Comparison of ENCODE assay signal across 22 cellular contexts in genomic region chr2:10522726-10523405, GRCh38.
DNase-seq lines count a peak whose midpoint lies in the region; ATAC-seq and TF ChIP-seq lines count a peak whose summit lies in the region.
"Had no signal": no experiment of that assay in that cellular context is flagged by ENCODE, and none has a peak within 500 bp of the region (broad histone marks: within the 10 kb centered on the region; RNA-seq: fewer than 3 reads in every experiment).

No MANE protein-coding gene starts in this region.

- no peak for ATAC-seq in activated CD8-positive, alpha-beta memory T cell treated with anti-CD3 and anti-CD28 coated beads, Interleukin-2, amount 10 ng/mL, durations not matched to agents 7 days and 5 days
- ATAC-seq: HCT116, Right ventricle myocardium inferior had no signal

- no peaks in the 10 kb centered on the region for H3K9me3 ChIP-seq in osteoblast (ENCODE audit: low read depth, low read length)
- H3K9me3 ChIP-seq: Peyer's patch had no signal

- no peak overlapping the region for H3K4me2 ChIP-seq in osteoblast (ENCODE audit: insufficient read depth, low read length)

- no peaks in the 10 kb centered on the region for H3K4me1 Mint-ChIP-seq in activated CD8-positive, alpha-beta memory T cell treated with anti-CD3 and anti-CD28 coated beads, Interleukin-2, amount 10 ng/mL, durations not matched to agents 7 days and 5 days

- no peaks in the 10 kb centered on the region for H4K20me1 ChIP-seq in osteoblast (ENCODE audit: insufficient read depth, low read length)

- H2AFZ ChIP-seq in osteoblast (ENCODE audit: low read length): no peak overlapping the region
- H2AFZ ChIP-seq: GM23248 had no signal

- no peaks in the 10 kb centered on the region for H3K36me3 Mint-ChIP-seq in activated CD8-positive, alpha-beta memory T cell treated with anti-CD3 and anti-CD28 coated beads, Interleukin-2, amount 10 ng/mL, durations not matched to agents 7 days and 5 days

- H3K27ac ChIP-seq in osteoblast (ENCODE audit: low read depth, low read length): no peak overlapping the region
- H3K27ac ChIP-seq: GM23248, Peyer's patch had no signal

- H3K4me1 ChIP-seq in osteoblast (ENCODE audit: insufficient read depth, low read length): no peaks in the 10 kb centered on the region
- H3K4me1 ChIP-seq: Peyer's patch had no signal

- no peak overlapping the region for H3K27ac Mint-ChIP-seq in activated CD8-positive, alpha-beta memory T cell treated with anti-CD3 and anti-CD28 coated beads, Interleukin-2, amount 10 ng/mL, durations not matched to agents 7 days and 5 days
- H3K27ac Mint-ChIP-seq: CD4-positive, alpha-beta T cell had no signal

- H3K36me3 ChIP-seq in osteoblast (ENCODE audit: insufficient read depth, low read length): no peaks in the 10 kb centered on the region
- H3K36me3 ChIP-seq: Peyer's patch had no signal

- H3K4me3 Mint-ChIP-seq in activated CD8-positive, alpha-beta memory T cell treated with anti-CD3 and anti-CD28 coated beads, Interleukin-2, amount 10 ng/mL, durations not matched to agents 7 days and 5 days: no peak overlapping the region
- H3K4me3 Mint-ChIP-seq: CD4-positive, alpha-beta T cell had no signal

- in situ Hi-C loops in GM13977 (cut with MboI; ENCODE audit: low pct_unique_long_range_greater_than_20kb, low sequenced_read_pairs, unreplicated experiment) (no loop called here), ACHN (cut with HindIII; ENCODE audit: low pct_ligation_motif_present, low pct_unique_long_range_greater_than_20kb, low sequenced_read_pairs) (no loop called here)

- DNase-seq in activated CD8-positive, alpha-beta memory T cell treated with anti-CD3 and anti-CD28 coated beads, Interleukin-2, amount 50 U/mL, for 48 hours: peak; percentile 49
- DNase-seq in activated CD8-positive, alpha-beta memory T cell treated with anti-CD3 and anti-CD28 coated beads, Interleukin-2, amount 10 ng/mL, durations not matched to agents 7 days and 5 days: no peak
- DNase-seq in GM13977 (ENCODE audit: low spot score): peak; percentile 17
- peak; percentile 49 for DNase-seq in islet precursor cell
- peak; percentile 66 for DNase-seq in osteoblast (ENCODE audit: insufficient read length, low spot score, missing footprints)
- DNase-seq in ACHN: no peak
- no peak for DNase-seq in foreskin fibroblast
- no peak for DNase-seq in effector CD4-positive, alpha-beta T cell
- DNase-seq: CD4-positive, alpha-beta T cell; DMS153; GF-D8; GM23248; NCI-H1105; NCI-H2081 treated with DMSO at 0.1 percent for 48 hours; NCI-H446 treated with DMSO at 0.1 percent for 48 hours; NCI-H748 treated with DMSO at 0.1 percent for 48 hours; NK-92 treated with Interleukin-12 subunit alpha and Interleukin-12 subunit beta, amount 100 ng/mL, for 24 hours had no signal

- H3K27me3 Mint-ChIP-seq in activated CD8-positive, alpha-beta memory T cell treated with anti-CD3 and anti-CD28 coated beads, Interleukin-2, amount 10 ng/mL, durations not matched to agents 7 days and 5 days: no peaks in the 10 kb centered on the region
- H3K27me3 Mint-ChIP-seq: CD4-positive, alpha-beta T cell had no signal

- H3K9me3 Mint-ChIP-seq in activated CD8-positive, alpha-beta memory T cell treated with anti-CD3 and anti-CD28 coated beads, Interleukin-2, amount 10 ng/mL, durations not matched to agents 7 days and 5 days (ENCODE audit: low read depth): no peaks in the 10 kb centered on the region
- H3K9me3 Mint-ChIP-seq: CD4-positive, alpha-beta T cell had no signal

- CTCF ChIA-PET in activated CD8-positive, alpha-beta memory T cell treated with anti-CD3 and anti-CD28 coated beads, Interleukin-2, amount 10 ng/mL, durations not matched to agents 7 days and 5 days (lab: Charles Lee): no interaction called here

- TF ChIP-seq CTCF in GM13977 (IDR thresholded peaks at IDR 0.05; ENCODE audit: extremely low read depth, insufficient read depth, missing control alignments): no peak
- no peak for TF ChIP-seq CTCF in osteoblast (IDR thresholded peaks at IDR 0.05; ENCODE audit: extremely low read depth, low read depth, low read length)
- TF ChIP-seq CTCF in foreskin fibroblast (IDR thresholded peaks at IDR 0.05; ENCODE audit: low read depth, low read length): no peak

- H3K27me3 ChIP-seq in osteoblast (ENCODE audit: insufficient read depth, low read length): no peaks in the 10 kb centered on the region
- H3K27me3 ChIP-seq: Peyer's patch had no signal

- H3K79me2 ChIP-seq in osteoblast (ENCODE audit: insufficient read depth, low read length): no peaks in the 10 kb centered on the region

- H3K4me3 ChIP-seq in osteoblast (ENCODE audit: insufficient read depth, low read length) (no peak overlapping the region), foreskin fibroblast (ENCODE audit: low read depth in 1 of 2, low read length in 2 of 2) (no peak overlapping the region)
- H3K4me3 ChIP-seq: GM12878, GM23248, K562, Peyer's patch had no signal

Comparison
In these comparisons a context has a peak if more than half of its experiments do, and no peak if none do; other contexts are left out.
1. DNase-seq: peak in activated CD8-positive, alpha-beta memory T cell treated with anti-CD3 and anti-CD28 coated beads, Interleukin-2, amount 50 U/mL, for 48 hours (single experiment), GM13977 (single experiment), islet precursor cell (single experiment) and osteoblast (single experiment); none in activated CD8-positive, alpha-beta memory T cell treated with anti-CD3 and anti-CD28 coated beads, Interleukin-2, amount 10 ng/mL, durations not matched to agents 7 days and 5 days (single experiment), ACHN (single experiment), foreskin fibroblast (0 of 2) and effector CD4-positive, alpha-beta T cell (single experiment).